In genomic region chr5:127072861-127073846, GRCh38 we compare ENCODE assay signal across 8 cellular contexts. TPM values are rescaled to one million over a fixed set of nuclear protein-coding genes. Genes with fewer than 3 reads are reported as not detected.
DNase-seq lines count a peak whose midpoint lies in the region; ATAC-seq and TF ChIP-seq lines count a peak whose summit lies in the region.

C5orf63 (minus strand) TSS chr5:127073502; CDS start chr5:127058995, 14,507 bp downstream.

- no peaks in the 10 kb centered on the region for H3K27me3 ChIP-seq in Panc1 (ENCODE audit: control insufficient read depth, insufficient read depth, low read length)
- peaks cover under 1% of the 10 kb centered on the region for H3K27me3 ChIP-seq in gastroesophageal sphincter
- no peaks in the 10 kb centered on the region for H3K27me3 ChIP-seq in aorta (ENCODE audit: control insufficient read depth in 1 of 2, insufficient read depth in 2 of 2, low read length in 1 of 2)

- H3K9me3 ChIP-seq in Panc1 (ENCODE audit: control insufficient read depth, insufficient read depth, low read depth, low read length), result no peaks in the 10 kb centered on the region
- H3K9me3 ChIP-seq in gastroesophageal sphincter, result no peaks in the 10 kb centered on the region
- H3K9me3 ChIP-seq in aorta (ENCODE audit: control insufficient read depth, low read length), result no peaks in the 10 kb centered on the region

- BruUV-seq in Panc1 (replicated peaks; lab: Mats Ljungman, UMichigan), result TSS peak; percentile 74

- H3K36me3 ChIP-seq in Panc1 (ENCODE audit: control insufficient read depth, insufficient read depth, low read length) (no peaks in the 10 kb centered on the region; the same call in 1 of the 2 replicates), gastroesophageal sphincter (no peaks in the 10 kb centered on the region), aorta (ENCODE audit: control insufficient read depth in 1 of 2, insufficient read depth in 2 of 2, low read length in 1 of 2) (no peaks in the 10 kb centered on the region)

- ATAC-seq in HG03196 (IDR thresholded peaks at IDR 0.05; ENCODE audit: unreplicated experiment) (peak; percentile 98), Panc1 (peak; percentile 100), gastroesophageal sphincter (peak; percentile 76), aorta (ENCODE audit: low FRiP score) (peak; percentile 80)

- TF ChIP-seq POLR2A in GM19099 (IDR thresholded peaks at IDR 0.05; ENCODE audit: extremely low read depth, insufficient read length, low read depth), result peak; percentile 77
- TF ChIP-seq POLR2A in gastroesophageal sphincter (IDR thresholded peaks at IDR 0.05), result no peak

- 11 to 19% methylated on average over 17 to 22 of the region's 56 CpGs for WGBS in gastroesophageal sphincter (ENCODE audit: low coverage in 1 of 2), 2 donors
- 16% methylated on average over 56 of the region's 56 CpGs for WGBS in aorta, 2 donors

- in situ Hi-C loops in Panc1 (cut with HindIII; ENCODE audit: low pct_unique_long_range_greater_than_20kb, low sequenced_read_pairs), result no loop called here

- intact Hi-C loops in Panc1 (cut with micrococcal nuclease; ENCODE audit: unreplicated experiment), result no loop called here
- intact Hi-C loops in aorta (cut with DNase I), result no loop called here

- H3K27ac ChIP-seq in Panc1 (ENCODE audit: low read length), result peak within 1 kb of the TSS; percentile 90
- H3K27ac ChIP-seq in gastroesophageal sphincter, result peak within 1 kb of the TSS in 2 of 4 donors; percentile 58 to 62
- no peak within 1 kb of the TSS for H3K27ac ChIP-seq in aorta (ENCODE audit: low read depth in 1 of 2, low read length in 2 of 2)

- H3K4me3 ChIP-seq in AG10803 (ENCODE audit: low read length) (peak within 1 kb of the TSS; percentile 66), Panc1 (ENCODE audit: low read depth in 2 of 2, low read length in 2 of 2) (peak within 1 kb of the TSS; percentile 73 to 80), gastroesophageal sphincter (peak within 1 kb of the TSS; percentile 54 to 62), aorta (ENCODE audit: low read length in 2 of 2) (peak within 1 kb of the TSS; percentile 7 to 77)

- DNase-seq in AG10803 (ENCODE audit: low read depth) (peak; percentile 11), Panc1 (ENCODE audit: low read depth, low spot score) (no peak), renal cortical epithelial cell (ENCODE audit: low read depth) (peak; percentile 19), aorta (peak; percentile 60 to 87)
- DNase-seq in activated T-helper 9 cell treated with anti-CD3 and anti-CD28 coated beads, Interleukin-2, amount 50 U/mL, for 16 hours (ENCODE audit: low read depth), result peak; percentile 51

- POLR2A ChIA-PET in Panc1 (lab: Charles Lee), result interaction anchor here (0.7 kb wide), 1 partner anchor 1339 kb away, joined by 9 read pairs; no protein-coding TSS in a partner anchor

- CTCF ChIA-PET in Panc1 (lab: Charles Lee), result no interaction called here

- H3K4me1 ChIP-seq in Panc1 (ENCODE audit: control insufficient read depth, insufficient read depth, low read length) (peaks cover 6% of the 10 kb centered on the region; the same call in 1 of the 2 replicates), gastroesophageal sphincter (peaks cover 0 to 8% (median 0%) of the 10 kb centered on the region in 3 donors), aorta (ENCODE audit: control insufficient read depth in 1 of 2, insufficient read depth in 2 of 2, low read length in 2 of 2) (no peaks in the 10 kb centered on the region)

- no peak; the same call in 1 of the 2 replicates for TF ChIP-seq CTCF in AG10803 (conservative IDR thresholded peaks at IDR 0.05; ENCODE audit: low read length)
- TF ChIP-seq CTCF in Panc1 (IDR thresholded peaks at IDR 0.05), result no peak
- TF ChIP-seq CTCF in gastroesophageal sphincter (IDR thresholded peaks at IDR 0.05), result peak in 2 of 4 experiments; percentile 41 to 52

- no peak for TF ChIP-seq EP300 in gastroesophageal sphincter (IDR thresholded peaks at IDR 0.05)

RNA-seq across cellular contexts. Expression of gene C5orf63, which starts in this region (rescaled TPM):
- total RNA-seq in Panc1 (2021; ENCODE audit: unreplicated experiment) (9.8 TPM), gastroesophageal sphincter (1 to 10 TPM in 2 of 4 donors, under 1 TPM in 2; 0.59 to 4.2 (median 2.1) TPM), renal cortical epithelial cell (2.4 and 5.6 TPM in 2 replicates), aorta (1 to 10 TPM; 4.2 to 6.2 TPM)
- polyA plus RNA-seq in Panc1 (2012; ENCODE audit: insufficient read length), result 5.4 TPM
- 1 to 10 TPM; 3.1 to 7.3 TPM for polyA plus RNA-seq in aorta
